8 cellular contexts compared by ENCODE assay signal in genomic region chr1:223844521-223844961, GRCh38. TPM values are rescaled to one million over a fixed set of nuclear protein-coding genes. Genes with fewer than 3 reads are reported as not detected.
DNase-seq lines count a peak whose midpoint lies in the region; ATAC-seq and TF ChIP-seq lines count a peak whose summit lies in the region.

No MANE protein-coding gene starts in this region.

- TF ChIP-seq CTCF in C4-2B (conservative IDR thresholded peaks at IDR 0.05) (no peak), OCI-LY7 (conservative IDR thresholded peaks at IDR 0.05; ENCODE audit: low read length) (no peak), MCF 10A (IDR thresholded peaks at IDR 0.05; ENCODE audit: unreplicated experiment) (no peak), type B pancreatic cell (conservative IDR thresholded peaks at IDR 0.05) (no peak)

- H3K9me3 Mint-ChIP-seq in MCF 10A (ENCODE audit: unreplicated experiment), result no peaks in the 10 kb centered on the region
- peaks cover 4% of the 10 kb centered on the region for H3K9me3 Mint-ChIP-seq in type B pancreatic cell

- H3K4me3 Mint-ChIP-seq in MCF 10A (ENCODE audit: unreplicated experiment) (peak overlapping the region; percentile 87), type B pancreatic cell (peak overlapping the region; percentile 98)

- H3K4me1 Mint-ChIP-seq in MCF 10A (ENCODE audit: insufficient read depth, unreplicated experiment), result peaks cover 21% of the 10 kb centered on the region
- peaks cover 21% of the 10 kb centered on the region for H3K4me1 Mint-ChIP-seq in type B pancreatic cell (ENCODE audit: unreplicated experiment)

- no peak for DNase-seq in OCI-LY7 (ENCODE audit: low spot score)
- no peak for DNase-seq in MCF 10A (ENCODE audit: unreplicated experiment)
- DNase-seq in type B pancreatic cell (ENCODE audit: extremely low spot score, unreplicated experiment), result no peak
- DNase-seq in occipital lobe (lab: John Stamatoyannopoulos, UW), result no peak

- H3K36me3 Mint-ChIP-seq in MCF 10A (ENCODE audit: insufficient read depth, unreplicated experiment), result peaks cover 6% of the 10 kb centered on the region
- H3K36me3 Mint-ChIP-seq in type B pancreatic cell, result peaks cover 8% of the 10 kb centered on the region

- CTCF ChIA-PET in OCI-LY7 (lab: Charles Lee; ENCODE audit: unreplicated experiment) (no interaction called here), MCF 10A (lab: Yijun Ruan, JAX) (interaction anchor here (0.7 to 5.3 kb wide), 15 partner anchors 8 to 590 kb away, joined by 3 to 43 read pairs (median 4); partner anchors contain the start of gene CAPN2)

- peak overlapping the region; percentile 98 for H3K27ac ChIP-seq in C4-2B
- peak overlapping the region; percentile 67 for H3K27ac ChIP-seq in OCI-LY7 (ENCODE audit: low read depth, low read length, poor library complexity, severe bottlenecking)
- peak overlapping the region; percentile 88 to 91 for H3K27ac ChIP-seq in mucosa of rectum (ENCODE audit: low read depth in 2 of 2, low read length in 2 of 2)

- H3K9ac ChIP-seq in mucosa of rectum (ENCODE audit: low read depth in 1 of 2, low read length in 2 of 2), result peak overlapping the region; percentile 80 to 93

- ATAC-seq in GM21576 (IDR thresholded peaks at IDR 0.05; ENCODE audit: unreplicated experiment) (no peak), HG02981 (IDR thresholded peaks at IDR 0.05; ENCODE audit: unreplicated experiment) (no peak)

- H3K4me3 ChIP-seq in OCI-LY7 (ENCODE audit: low read depth, low read length, poor library complexity, severe bottlenecking), result peak overlapping the region; percentile 80
- peak overlapping the region; percentile 86 to 93 for H3K4me3 ChIP-seq in mucosa of rectum (ENCODE audit: low read length in 2 of 2)

- peak overlapping the region; percentile 100 for H3K27ac Mint-ChIP-seq in MCF 10A (ENCODE audit: low read depth, unreplicated experiment)
- peak overlapping the region; percentile 99 for H3K27ac Mint-ChIP-seq in type B pancreatic cell

- H3K27me3 ChIP-seq in mucosa of rectum (ENCODE audit: control insufficient read depth in 2 of 2, insufficient read depth in 2 of 2, low read length in 2 of 2), result no peaks in the 10 kb centered on the region

- H2AFZ ChIP-seq in OCI-LY7 (ENCODE audit: low read length), result peak overlapping the region; percentile 82

- intact Hi-C loops in OCI-LY7 (cut with micrococcal nuclease; ENCODE audit: unreplicated experiment) (loop anchor here (10.0 kb wide), 4 partner anchors 270 to 590 kb away; partner anchors contain the start of genes DEGS1, FBXO28, SUSD4 and WDR26), MCF 10A (cut with micrococcal nuclease) (loop anchor here (1.0 to 2.0 kb wide), 4 partner anchors 12 to 138 kb away; no protein-coding TSS in a partner anchor)

- POLR2A ChIA-PET in OCI-LY7 (lab: Charles Lee), result interaction anchor here (0.6 to 1.4 kb wide), 3 partner anchors 15 to 604 kb away, joined by 3 to 4 read pairs (median 3); no protein-coding TSS in a partner anchor
- POLR2A ChIA-PET in MCF 10A (lab: Yijun Ruan, JAX), result interaction anchor here (0.6 to 8.2 kb wide), 28 partner anchors 9 to 659 kb away, joined by 3 to 176 read pairs (median 5); partner anchors contain the start of genes CAPN2, DEGS1, FBXO28 and NVL

- H3K36me3 ChIP-seq in OCI-LY7 (ENCODE audit: insufficient read depth, low read length), result no peaks in the 10 kb centered on the region
- no peaks in the 10 kb centered on the region for H3K36me3 ChIP-seq in mucosa of rectum (ENCODE audit: control insufficient read depth in 2 of 2, insufficient read depth in 2 of 2, low read length in 2 of 2)

- H3K9me3 ChIP-seq in OCI-LY7 (ENCODE audit: low read length) (no peaks in the 10 kb centered on the region), mucosa of rectum (ENCODE audit: control insufficient read depth in 2 of 2, low read length in 2 of 2) (no peaks in the 10 kb centered on the region)

- no peaks in the 10 kb centered on the region for H3K9me2 ChIP-seq in OCI-LY7 (ENCODE audit: insufficient read depth, low read length)

- peak overlapping the region; percentile 93 for H3K4me2 ChIP-seq in OCI-LY7 (ENCODE audit: low read length)

- H3K4me1 ChIP-seq in OCI-LY7 (ENCODE audit: insufficient read depth, low read length, poor library complexity, severe bottlenecking), result peaks cover 26% of the 10 kb centered on the region
- H3K4me1 ChIP-seq in mucosa of rectum (ENCODE audit: control insufficient read depth in 2 of 2, insufficient read depth in 2 of 2, low read length in 2 of 2), result peaks cover 10 to 12% of the 10 kb centered on the region in 2 donors

- peaks cover 7% of the 10 kb centered on the region; the same call in 1 of the 2 replicates for H4K20me1 ChIP-seq in OCI-LY7 (ENCODE audit: insufficient read depth, low read length)

- BruUV-seq in OCI-LY7 (replicated peaks; lab: Mats Ljungman, UMichigan), result no TSS peak
- no TSS peak for BruUV-seq in MCF 10A (replicated peaks; lab: Mats Ljungman, UMichigan)

- H3K27me3 Mint-ChIP-seq in MCF 10A (ENCODE audit: insufficient read depth, unreplicated experiment), result no peaks in the 10 kb centered on the region
- H3K27me3 Mint-ChIP-seq in type B pancreatic cell, result no peaks in the 10 kb centered on the region

- H3K79me2 ChIP-seq in OCI-LY7 (ENCODE audit: insufficient read depth, low read depth, low read length), result peaks cover 54% of the 10 kb centered on the region

RNA-seq across cellular contexts. Expression of gene TP53BP2, which starts 1.2 kb away (rescaled TPM):
- 19.7 and 21.7 TPM in 2 replicates for total RNA-seq in OCI-LY7 (2014; rRNA removed; shearing (Covaris generic))
- total RNA-seq in OCI-LY7 (2022), result 20.6 and 21.1 TPM in 2 replicates
- 62.4 and 64.0 TPM in 2 replicates for total RNA-seq in MCF 10A (2022)
- total RNA-seq in type B pancreatic cell (ENCODE audit: low replicate concordance), result 51.3 and 67.2 TPM in 2 replicates
- total RNA-seq in occipital lobe, result 36.3 TPM
